ENCODE assay signal across 2 cellular contexts in genomic region chr5:119302449-119302848, GRCh38.
TF ChIP-seq lines count a peak whose summit lies in the region.

No MANE protein-coding gene starts in this region.

TF ChIP-seq in HCT116, 20 proteins besides CTCF, POLR2A, EP300 and RAD21:
- no peak for TF ChIP-seq ATF3 (IDR thresholded peaks at IDR 0.05)
- TF ChIP-seq SIN3A (IDR thresholded peaks at IDR 0.05; ENCODE audit: low read depth): no peak
- TF ChIP-seq SRF (IDR thresholded peaks at IDR 0.05; ENCODE audit: low read depth): no peak
- TF ChIP-seq TCF7L2 (IDR thresholded peaks at IDR 0.05; ENCODE audit: borderline replicate concordance, extremely low read depth, insufficient read depth, insufficient read length): no peak
- TF ChIP-seq ZNF274 (IDR thresholded peaks at IDR 0.05; ENCODE audit: low read depth, low read length): no peak
- TF ChIP-seq POLR2AphosphoS5 (IDR thresholded peaks at IDR 0.05; ENCODE audit: low read depth, low read length): no peak
- no peak for TF ChIP-seq CBX3 (IDR thresholded peaks at IDR 0.05; ENCODE audit: low read depth)
- TF ChIP-seq MAX (IDR thresholded peaks at IDR 0.05): no peak
- TF ChIP-seq ZFX (IDR thresholded peaks at IDR 0.05): no peak
- TF ChIP-seq EZH2phosphoT487 (IDR thresholded peaks at IDR 0.05; ENCODE audit: borderline replicate concordance): no peak
- TF ChIP-seq REST (IDR thresholded peaks at IDR 0.05; ENCODE audit: low read depth): no peak
- TF ChIP-seq ELF1 (IDR thresholded peaks at IDR 0.05; ENCODE audit: borderline replicate concordance, low read depth): no peak
- TF ChIP-seq EZH2 (IDR thresholded peaks at IDR 0.05): no peak
- no peak for TF ChIP-seq ZBTB33 (IDR thresholded peaks at IDR 0.05; ENCODE audit: extremely low read depth, insufficient replicate concordance, low read length)
TF ChIP-seq in HCT116: peak in this region for 0.

TF ChIP-seq in K562, 482 proteins besides CTCF, POLR2A, EP300 and RAD21:
- TF ChIP-seq PHF21A (IDR thresholded peaks at IDR 0.05; ENCODE audit: borderline replicate concordance, low read depth) (no peak), ETS2 (tag; IDR thresholded peaks at IDR 0.05; ENCODE audit: borderline replicate concordance, poor library complexity, severe bottlenecking) (no peak), EZH2 (IDR thresholded peaks at IDR 0.05; ENCODE audit: borderline replicate concordance, low read depth, low read length) (no peak), KAT2B (IDR thresholded peaks at IDR 0.05; ENCODE audit: low read depth, low read length) (no peak), ZNF274 (IDR thresholded peaks at IDR 0.05; ENCODE audit: borderline replicate concordance, low read depth, low read length) (no peak), HDGF (IDR thresholded peaks at IDR 0.05) (no peak), PYGO2 (tag; IDR thresholded peaks at IDR 0.05) (no peak), BCOR (IDR thresholded peaks at IDR 0.05) (no peak), BMI1 (IDR thresholded peaks at IDR 0.05; ENCODE audit: low read length) (no peak), USF1 (CRISPR knock-in tag; IDR thresholded peaks at IDR 0.05) (no peak), NFE2L1 (tag; IDR thresholded peaks at IDR 0.05; ENCODE audit: borderline replicate concordance, low read depth) (no peak), SAFB2 (IDR thresholded peaks at IDR 0.05; ENCODE audit: borderline replicate concordance, low read depth, low read length, severe bottlenecking) (no peak), DEAF1 (CRISPR knock-in tag; IDR thresholded peaks at IDR 0.05) (no peak), ZNF561 (CRISPR knock-in tag; conservative IDR thresholded peaks at IDR 0.05) (no peak), HDAC3 (IDR thresholded peaks at IDR 0.05; ENCODE audit: borderline replicate concordance, partially characterized antibody) (no peak)
- TF ChIP-seq, protein P1, sequence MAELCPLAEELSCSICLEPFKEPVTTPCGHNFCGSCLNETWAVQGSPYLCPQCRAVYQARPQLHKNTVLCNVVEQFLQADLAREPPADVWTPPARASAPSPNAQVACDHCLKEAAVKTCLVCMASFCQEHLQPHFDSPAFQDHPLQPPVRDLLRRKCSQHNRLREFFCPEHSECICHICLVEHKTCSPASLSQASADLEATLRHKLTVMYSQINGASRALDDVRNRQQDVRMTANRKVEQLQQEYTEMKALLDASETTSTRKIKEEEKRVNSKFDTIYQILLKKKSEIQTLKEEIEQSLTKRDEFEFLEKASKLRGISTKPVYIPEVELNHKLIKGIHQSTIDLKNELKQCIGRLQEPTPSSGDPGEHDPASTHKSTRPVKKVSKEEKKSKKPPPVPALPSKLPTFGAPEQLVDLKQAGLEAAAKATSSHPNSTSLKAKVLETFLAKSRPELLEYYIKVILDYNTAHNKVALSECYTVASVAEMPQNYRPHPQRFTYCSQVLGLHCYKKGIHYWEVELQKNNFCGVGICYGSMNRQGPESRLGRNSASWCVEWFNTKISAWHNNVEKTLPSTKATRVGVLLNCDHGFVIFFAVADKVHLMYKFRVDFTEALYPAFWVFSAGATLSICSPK (IDR thresholded peaks at IDR 0.05; ENCODE audit: borderline replicate concordance): no peak
- TF ChIP-seq, protein P2, sequence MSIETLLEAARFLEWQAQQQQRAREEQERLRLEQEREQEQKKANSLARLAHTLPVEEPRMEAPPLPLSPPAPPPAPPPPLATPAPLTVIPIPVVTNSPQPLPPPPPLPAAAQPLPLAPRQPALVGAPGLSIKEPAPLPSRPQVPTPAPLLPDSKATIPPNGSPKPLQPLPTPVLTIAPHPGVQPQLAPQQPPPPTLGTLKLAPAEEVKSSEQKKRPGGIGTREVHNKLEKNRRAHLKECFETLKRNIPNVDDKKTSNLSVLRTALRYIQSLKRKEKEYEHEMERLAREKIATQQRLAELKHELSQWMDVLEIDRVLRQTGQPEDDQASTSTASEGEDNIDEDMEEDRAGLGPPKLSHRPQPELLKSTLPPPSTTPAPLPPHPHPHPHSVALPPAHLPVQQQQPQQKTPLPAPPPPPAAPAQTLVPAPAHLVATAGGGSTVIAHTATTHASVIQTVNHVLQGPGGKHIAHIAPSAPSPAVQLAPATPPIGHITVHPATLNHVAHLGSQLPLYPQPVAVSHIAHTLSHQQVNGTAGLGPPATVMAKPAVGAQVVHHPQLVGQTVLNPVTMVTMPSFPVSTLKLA (conservative IDR thresholded peaks at IDR 0.05): no peak
- TF ChIP-seq, protein P3, sequence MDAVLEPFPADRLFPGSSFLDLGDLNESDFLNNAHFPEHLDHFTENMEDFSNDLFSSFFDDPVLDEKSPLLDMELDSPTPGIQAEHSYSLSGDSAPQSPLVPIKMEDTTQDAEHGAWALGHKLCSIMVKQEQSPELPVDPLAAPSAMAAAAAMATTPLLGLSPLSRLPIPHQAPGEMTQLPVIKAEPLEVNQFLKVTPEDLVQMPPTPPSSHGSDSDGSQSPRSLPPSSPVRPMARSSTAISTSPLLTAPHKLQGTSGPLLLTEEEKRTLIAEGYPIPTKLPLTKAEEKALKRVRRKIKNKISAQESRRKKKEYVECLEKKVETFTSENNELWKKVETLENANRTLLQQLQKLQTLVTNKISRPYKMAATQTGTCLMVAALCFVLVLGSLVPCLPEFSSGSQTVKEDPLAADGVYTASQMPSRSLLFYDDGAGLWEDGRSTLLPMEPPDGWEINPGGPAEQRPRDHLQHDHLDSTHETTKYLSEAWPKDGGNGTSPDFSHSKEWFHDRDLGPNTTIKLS (IDR thresholded peaks at IDR 0.05; ENCODE audit: borderline replicate concordance, low read depth): no peak
- TF ChIP-seq, protein P4, sequence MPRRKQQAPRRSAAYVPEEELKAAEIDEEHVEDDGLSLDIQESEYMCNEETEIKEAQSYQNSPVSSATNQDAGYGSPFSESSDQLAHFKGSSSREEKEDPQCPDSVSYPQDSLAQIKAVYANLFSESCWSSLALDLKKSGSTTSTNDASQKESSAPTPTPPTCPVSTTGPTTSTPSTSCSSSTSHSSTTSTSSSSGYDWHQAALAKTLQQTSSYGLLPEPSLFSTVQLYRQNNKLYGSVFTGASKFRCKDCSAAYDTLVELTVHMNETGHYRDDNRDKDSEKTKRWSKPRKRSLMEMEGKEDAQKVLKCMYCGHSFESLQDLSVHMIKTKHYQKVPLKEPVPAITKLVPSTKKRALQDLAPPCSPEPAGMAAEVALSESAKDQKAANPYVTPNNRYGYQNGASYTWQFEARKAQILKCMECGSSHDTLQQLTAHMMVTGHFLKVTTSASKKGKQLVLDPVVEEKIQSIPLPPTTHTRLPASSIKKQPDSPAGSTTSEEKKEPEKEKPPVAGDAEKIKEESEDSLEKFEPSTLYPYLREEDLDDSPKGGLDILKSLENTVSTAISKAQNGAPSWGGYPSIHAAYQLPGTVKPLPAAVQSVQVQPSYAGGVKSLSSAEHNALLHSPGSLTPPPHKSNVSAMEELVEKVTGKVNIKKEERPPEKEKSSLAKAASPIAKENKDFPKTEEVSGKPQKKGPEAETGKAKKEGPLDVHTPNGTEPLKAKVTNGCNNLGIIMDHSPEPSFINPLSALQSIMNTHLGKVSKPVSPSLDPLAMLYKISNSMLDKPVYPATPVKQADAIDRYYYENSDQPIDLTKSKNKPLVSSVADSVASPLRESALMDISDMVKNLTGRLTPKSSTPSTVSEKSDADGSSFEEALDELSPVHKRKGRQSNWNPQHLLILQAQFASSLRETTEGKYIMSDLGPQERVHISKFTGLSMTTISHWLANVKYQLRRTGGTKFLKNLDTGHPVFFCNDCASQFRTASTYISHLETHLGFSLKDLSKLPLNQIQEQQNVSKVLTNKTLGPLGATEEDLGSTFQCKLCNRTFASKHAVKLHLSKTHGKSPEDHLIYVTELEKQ (CRISPR knock-in tag; IDR thresholded peaks at IDR 0.05): no peak
